Comparison of ENCODE assay signal across 17 cellular contexts in the genomic region with DNA sequence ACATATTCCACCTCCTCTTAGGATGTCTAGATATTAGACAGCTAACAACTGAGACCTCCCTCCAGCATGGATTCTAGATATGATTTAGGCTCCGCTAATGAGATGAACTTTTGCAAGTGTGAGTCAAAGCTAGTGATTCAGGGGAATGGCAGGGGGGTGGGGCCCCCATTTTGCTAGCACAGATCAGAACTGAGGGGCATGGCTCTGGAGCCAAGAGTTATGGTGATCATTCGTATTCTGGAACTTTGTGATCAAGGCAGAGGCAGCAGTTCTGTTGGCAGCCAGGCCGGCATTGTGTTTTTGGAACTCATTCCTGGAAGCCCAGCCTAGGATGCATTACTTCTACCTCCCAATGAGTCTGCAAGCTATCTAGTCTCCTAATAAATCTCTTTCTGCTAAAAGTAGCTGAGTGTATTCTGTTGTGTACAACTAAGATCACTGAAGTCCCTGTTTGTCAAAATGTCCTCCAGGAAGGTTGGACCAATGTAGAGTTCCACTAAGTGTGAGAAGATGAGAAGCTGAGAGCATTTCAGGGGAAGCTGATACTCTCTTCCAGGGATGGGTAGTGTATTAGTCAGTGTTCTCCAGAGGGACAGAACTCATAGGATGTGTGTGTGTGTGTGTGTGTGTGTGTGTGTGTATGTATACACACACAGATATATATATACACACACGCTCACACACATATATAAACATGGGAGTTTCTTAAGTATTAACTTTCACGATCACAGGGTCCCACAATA.
DNase-seq lines count a peak whose midpoint lies in the region; ATAC-seq and TF ChIP-seq lines count a peak whose summit lies in the region.
"Had no signal": no experiment of that assay in that cellular context is flagged by ENCODE, and none has a peak within 500 bp of the region (broad histone marks: within the 10 kb centered on the region; RNA-seq: fewer than 3 reads in every experiment).

No MANE protein-coding gene starts in this region.

- H3K27me3 ChIP-seq in fibroblast of lung (ENCODE audit: control insufficient read depth, insufficient read depth, low read length) (no peaks in the 10 kb centered on the region), Caco-2 (replicated peaks; ENCODE audit: control insufficient read depth, insufficient read depth, low read length) (no peaks in the 10 kb centered on the region)
- H3K27me3 ChIP-seq: gastrocnemius medialis, Peyer's patch, tibial artery had no signal

- H3K27ac ChIP-seq in fibroblast of lung (ENCODE audit: insufficient read depth, low read length): no peak overlapping the region
- H3K27ac ChIP-seq: adrenal gland, gastrocnemius medialis, left ventricle myocardium inferior, Peyer's patch, tibial artery had no signal

- H3K9me3 ChIP-seq in fibroblast of lung (ENCODE audit: control insufficient read depth, insufficient read depth, low read depth, low read length) (no peaks in the 10 kb centered on the region), Caco-2 (no peaks in the 10 kb centered on the region)
- H3K9me3 ChIP-seq: adrenal gland, gastrocnemius medialis, left ventricle myocardium inferior, Peyer's patch, tibial artery had no signal

- H3K27ac Mint-ChIP-seq in activated CD4-positive, alpha-beta memory T cell treated with anti-CD3 and anti-CD28 coated beads for 36 hours: no peak overlapping the region
- H3K27ac Mint-ChIP-seq in activated CD4-positive, alpha-beta memory T cell treated with anti-CD3 and anti-CD28 coated beads, Interleukin-2, amount 10 ng/mL, durations not matched to agents 7 days and 5 days: no peak overlapping the region
- no peak overlapping the region for H3K27ac Mint-ChIP-seq in stimulated activated effector memory CD8-positive, alpha-beta T cell treated with anti-CD3 and anti-CD28 coated beads, Interleukin-12 subunit alpha, Interleukin-12 subunit beta, amount 100 ng/mL, for 72 hours
- no peak overlapping the region for H3K27ac Mint-ChIP-seq in Caco-2 (ENCODE audit: unreplicated experiment)

- peaks cover 16% of the 10 kb centered on the region for H3K27me3 Mint-ChIP-seq in activated CD4-positive, alpha-beta memory T cell treated with anti-CD3 and anti-CD28 coated beads for 36 hours
- peaks cover 16% of the 10 kb centered on the region for H3K27me3 Mint-ChIP-seq in activated CD4-positive, alpha-beta memory T cell treated with anti-CD3 and anti-CD28 coated beads, Interleukin-2, amount 10 ng/mL, durations not matched to agents 7 days and 5 days
- peaks cover 5% of the 10 kb centered on the region for H3K27me3 Mint-ChIP-seq in Caco-2 (ENCODE audit: insufficient read depth, unreplicated experiment)

- H3K36me3 Mint-ChIP-seq in activated CD4-positive, alpha-beta memory T cell treated with anti-CD3 and anti-CD28 coated beads for 36 hours: no peaks in the 10 kb centered on the region
- H3K36me3 Mint-ChIP-seq in activated CD4-positive, alpha-beta memory T cell treated with anti-CD3 and anti-CD28 coated beads, Interleukin-2, amount 10 ng/mL, durations not matched to agents 7 days and 5 days (ENCODE audit: low read depth): no peaks in the 10 kb centered on the region
- no peaks in the 10 kb centered on the region for H3K36me3 Mint-ChIP-seq in stimulated activated effector memory CD8-positive, alpha-beta T cell treated with anti-CD3 and anti-CD28 coated beads, Interleukin-12 subunit alpha, Interleukin-12 subunit beta, amount 100 ng/mL, for 72 hours
- no peaks in the 10 kb centered on the region for H3K36me3 Mint-ChIP-seq in Caco-2 (ENCODE audit: insufficient read depth, unreplicated experiment)

- BruUV-seq in Caco-2 (replicated peaks; lab: Mats Ljungman, UMichigan): no TSS peak

- H3K4me3 ChIP-seq in fibroblast of lung (replicated peaks in 1 of 4; ENCODE audit: control extremely low read depth in 1 of 4, insufficient read depth in 1 of 4, low read depth in 3 of 4, low read length in 4 of 4) (no peak overlapping the region), Caco-2 (ENCODE audit: low read depth, low read length) (no peak overlapping the region)
- H3K4me3 ChIP-seq: adrenal gland, gastrocnemius medialis, left ventricle myocardium inferior, Peyer's patch, tibial artery had no signal

- no peaks in the 10 kb centered on the region for H3K9me3 Mint-ChIP-seq in activated CD4-positive, alpha-beta memory T cell treated with anti-CD3 and anti-CD28 coated beads for 36 hours
- no peaks in the 10 kb centered on the region for H3K9me3 Mint-ChIP-seq in activated CD4-positive, alpha-beta memory T cell treated with anti-CD3 and anti-CD28 coated beads, Interleukin-2, amount 10 ng/mL, durations not matched to agents 7 days and 5 days
- no peaks in the 10 kb centered on the region for H3K9me3 Mint-ChIP-seq in stimulated activated effector memory CD8-positive, alpha-beta T cell treated with anti-CD3 and anti-CD28 coated beads, Interleukin-12 subunit alpha, Interleukin-12 subunit beta, amount 100 ng/mL, for 72 hours
- no peaks in the 10 kb centered on the region for H3K9me3 Mint-ChIP-seq in Caco-2 (ENCODE audit: unreplicated experiment)

- no peak overlapping the region for H2AFZ ChIP-seq in fibroblast of lung (ENCODE audit: low read length)

- peak; percentile 40 for ATAC-seq in stimulated activated effector memory CD8-positive, alpha-beta T cell treated with anti-CD3 and anti-CD28 coated beads, Interleukin-12 subunit alpha, Interleukin-12 subunit beta, amount 100 ng/mL, for 72 hours
- ATAC-seq: gastrocnemius medialis had no signal

- CTCF ChIA-PET in activated CD4-positive, alpha-beta memory T cell treated with anti-CD3 and anti-CD28 coated beads for 36 hours (lab: Charles Lee): no interaction called here
- CTCF ChIA-PET in activated CD4-positive, alpha-beta memory T cell treated with anti-CD3 and anti-CD28 coated beads, Interleukin-2, amount 10 ng/mL, durations not matched to agents 7 days and 5 days (lab: Charles Lee): no interaction called here
- CTCF ChIA-PET in Caco-2 (lab: Charles Lee): no interaction called here

- no peaks in the 10 kb centered on the region for H4K20me1 ChIP-seq in fibroblast of lung (ENCODE audit: control insufficient read depth, extremely low read depth, insufficient read depth, low read length)

- H3K4me2 ChIP-seq in fibroblast of lung (ENCODE audit: extremely low read depth, insufficient read depth, low read length): no peak overlapping the region

- H3K4me3 Mint-ChIP-seq in activated CD4-positive, alpha-beta memory T cell treated with anti-CD3 and anti-CD28 coated beads for 36 hours: no peak overlapping the region
- H3K4me3 Mint-ChIP-seq in activated CD4-positive, alpha-beta memory T cell treated with anti-CD3 and anti-CD28 coated beads, Interleukin-2, amount 10 ng/mL, durations not matched to agents 7 days and 5 days: no peak overlapping the region
- no peak overlapping the region for H3K4me3 Mint-ChIP-seq in stimulated activated effector memory CD8-positive, alpha-beta T cell treated with anti-CD3 and anti-CD28 coated beads, Interleukin-12 subunit alpha, Interleukin-12 subunit beta, amount 100 ng/mL, for 72 hours
- H3K4me3 Mint-ChIP-seq in Caco-2 (ENCODE audit: unreplicated experiment): no peak overlapping the region

- POLR2A ChIA-PET in activated CD4-positive, alpha-beta memory T cell treated with anti-CD3 and anti-CD28 coated beads for 36 hours (lab: Charles Lee): no interaction called here
- POLR2A ChIA-PET in activated CD4-positive, alpha-beta memory T cell treated with anti-CD3 and anti-CD28 coated beads, Interleukin-2, amount 10 ng/mL, durations not matched to agents 7 days and 5 days (lab: Charles Lee): no interaction called here
- POLR2A ChIA-PET in Caco-2 (lab: Charles Lee): no interaction called here

- no peaks in the 10 kb centered on the region for H3K36me3 ChIP-seq in fibroblast of lung (ENCODE audit: control insufficient read depth, insufficient read depth, low read length)
- H3K36me3 ChIP-seq in Caco-2 (ENCODE audit: control insufficient read depth, insufficient read depth, low read length): no peaks in the 10 kb centered on the region
- H3K36me3 ChIP-seq: adrenal gland, gastrocnemius medialis, left ventricle myocardium inferior, Peyer's patch, tibial artery had no signal

- peaks cover 16% of the 10 kb centered on the region for H3K4me1 Mint-ChIP-seq in activated CD4-positive, alpha-beta memory T cell treated with anti-CD3 and anti-CD28 coated beads for 36 hours (ENCODE audit: low read depth)
- peaks cover 3% of the 10 kb centered on the region for H3K4me1 Mint-ChIP-seq in activated CD4-positive, alpha-beta memory T cell treated with anti-CD3 and anti-CD28 coated beads, Interleukin-2, amount 10 ng/mL, durations not matched to agents 7 days and 5 days
- H3K4me1 Mint-ChIP-seq in stimulated activated effector memory CD8-positive, alpha-beta T cell treated with anti-CD3 and anti-CD28 coated beads, Interleukin-12 subunit alpha, Interleukin-12 subunit beta, amount 100 ng/mL, for 72 hours: peaks cover 22% of the 10 kb centered on the region
- H3K4me1 Mint-ChIP-seq in Caco-2 (ENCODE audit: low read depth, unreplicated experiment): peaks cover 6% of the 10 kb centered on the region

- H3K9ac ChIP-seq in fibroblast of lung (ENCODE audit: insufficient read depth, low read length): no peak overlapping the region

- intact Hi-C loops in activated CD4-positive, alpha-beta memory T cell treated with anti-CD3 and anti-CD28 coated beads for 36 hours (cut with micrococcal nuclease): no loop called here
- intact Hi-C loops in Caco-2 (cut with micrococcal nuclease; ENCODE audit: unreplicated experiment): no loop called here

- H3K4me1 ChIP-seq in fibroblast of lung (ENCODE audit: control insufficient read depth, extremely low read depth, insufficient read depth, low read length) (no peaks in the 10 kb centered on the region), Caco-2 (no peaks in the 10 kb centered on the region)
- H3K4me1 ChIP-seq: adrenal gland, Peyer's patch, tibial artery had no signal

- TF ChIP-seq CTCF in fibroblast of lung (conservative IDR thresholded peaks at IDR 0.05 in 1 of 2, IDR thresholded peaks at IDR 0.05 in 1 of 2; ENCODE audit: low read depth in 1 of 2, low read length in 2 of 2) (no peak), Caco-2 (IDR thresholded peaks at IDR 0.05; ENCODE audit: insufficient read depth in 1 of 2, low read depth in 1 of 2, low read length in 1 of 2, severe bottlenecking in 1 of 2, unreplicated experiment in 1 of 2) (no peak)

- H3K79me2 ChIP-seq in fibroblast of lung (ENCODE audit: control insufficient read depth, insufficient read depth, low read length): no peaks in the 10 kb centered on the region

- peak; percentile 26 for DNase-seq in activated CD4-positive, alpha-beta memory T cell treated with anti-CD3 and anti-CD28 coated beads for 36 hours
- DNase-seq in activated CD4-positive, alpha-beta memory T cell treated with anti-CD3 and anti-CD28 coated beads, Interleukin-2, amount 10 ng/mL, durations not matched to agents 7 days and 5 days: no peak
- DNase-seq in RPMI7951 (ENCODE audit: low read depth): peak; percentile 58
- DNase-seq in fibroblast of lung (ENCODE audit: low read depth in 2 of 2): peak; percentile 3 to 65
- DNase-seq in stimulated activated effector memory CD8-positive, alpha-beta T cell treated with anti-CD3 and anti-CD28 coated beads, Interleukin-12 subunit alpha, Interleukin-12 subunit beta, amount 100 ng/mL, for 72 hours (ENCODE audit: low spot score in 2 of 2): no peak
- DNase-seq in NK-92 (lab: John Stamatoyannopoulos, UW; ENCODE audit: unreplicated experiment): no peak
- DNase-seq in nucleus accumbens (lab: John Stamatoyannopoulos, UW): no peak
- DNase-seq in Caco-2: no peak
- DNase-seq: adrenal gland, DMS53, gastrocnemius medialis, left ventricle myocardium inferior, NCI-H1105 treated with DMSO at 0.1 percent for 48 hours, NCI-H2171, NCI-H774, Peyer's patch, tibial artery had no signal

Comparison
In these comparisons a context has a peak if more than half of its experiments do, and no peak if none do; other contexts are left out.
1. DNase-seq: peak in activated CD4-positive, alpha-beta memory T cell treated with anti-CD3 and anti-CD28 coated beads for 36 hours (single experiment), RPMI7951 (single experiment) and fibroblast of lung (2 of 2); none in activated CD4-positive, alpha-beta memory T cell treated with anti-CD3 and anti-CD28 coated beads, Interleukin-2, amount 10 ng/mL, durations not matched to agents 7 days and 5 days (single experiment), stimulated activated effector memory CD8-positive, alpha-beta T cell treated with anti-CD3 and anti-CD28 coated beads, Interleukin-12 subunit alpha, Interleukin-12 subunit beta, amount 100 ng/mL, for 72 hours (0 of 2), NK-92 (single experiment), nucleus accumbens (0 of 56) and Caco-2 (0 of 2).